ENCODE assay signal across 7 cellular contexts in the genomic region with DNA sequence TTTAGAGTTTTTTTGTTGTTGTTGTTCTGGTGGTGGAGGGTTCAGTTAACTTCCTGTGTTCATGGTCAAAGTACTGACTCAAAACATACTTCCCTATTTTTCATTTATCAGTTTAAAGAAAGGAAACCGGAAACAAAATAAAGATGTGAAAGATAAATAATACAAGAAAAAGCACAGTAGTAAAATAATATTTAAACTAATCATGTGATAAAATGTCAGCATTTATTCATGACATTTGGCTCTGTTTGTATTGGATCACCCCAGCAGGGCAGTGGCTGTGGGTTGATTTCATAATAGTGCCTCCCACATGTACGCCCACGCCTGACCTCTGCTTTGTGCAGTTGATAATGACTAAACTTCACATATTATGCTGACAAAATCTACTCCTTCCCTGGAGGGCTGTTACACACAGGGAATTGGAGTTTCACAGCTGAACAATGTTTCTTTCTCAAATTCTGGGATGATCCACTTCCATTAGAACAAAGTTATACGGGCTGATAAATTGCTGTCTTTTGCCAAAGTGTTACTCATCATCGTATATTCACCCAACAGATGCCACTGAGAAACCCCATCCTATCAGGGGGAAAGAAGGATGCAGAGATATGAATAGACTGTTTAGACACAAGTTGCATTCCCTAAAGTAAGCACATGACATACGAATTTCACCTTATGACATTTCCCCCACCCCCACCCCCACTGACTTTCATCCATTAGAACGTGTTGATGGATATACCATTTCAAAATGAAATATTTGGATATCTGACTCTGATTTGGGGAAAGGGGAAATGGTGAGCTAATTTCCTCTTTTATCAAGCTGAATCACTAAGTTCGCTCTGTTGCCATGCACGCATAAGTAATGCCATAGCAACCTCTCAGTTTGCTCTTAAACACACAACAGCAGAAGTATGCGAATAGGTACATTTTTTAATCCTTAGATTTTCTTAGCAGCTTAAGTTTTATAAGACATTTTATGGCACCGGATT. TPM values are rescaled to one million over a fixed set of nuclear protein-coding genes. Genes with fewer than 3 reads are reported as not detected.
A peak's percentile ranks its signal among the peaks of the same experiment; 100 is the strongest.
DNase-seq lines count a peak whose midpoint lies in the region; ATAC-seq and TF ChIP-seq lines count a peak whose summit lies in the region.

No MANE protein-coding gene starts in this region.

- no peak overlapping the region for H2BK120ac ChIP-seq in trophoblast cell (ENCODE audit: insufficient read depth, low read length, poor library complexity)

- no peak overlapping the region for H4K12ac ChIP-seq in trophoblast cell (ENCODE audit: low read depth, low read length)

- H3K27me3 ChIP-seq in esophagus squamous epithelium (no peaks in the 10 kb centered on the region), trophoblast cell (ENCODE audit: insufficient read depth, low read length) (no peaks in the 10 kb centered on the region)

- TF ChIP-seq CTCF in esophagus squamous epithelium (IDR thresholded peaks at IDR 0.05) = no peak

- H3K4me2 ChIP-seq in trophoblast cell (ENCODE audit: low read length) = no peak overlapping the region

- H4K91ac ChIP-seq in trophoblast cell (ENCODE audit: low read depth, low read length) = no peak overlapping the region

- H3K14ac ChIP-seq in trophoblast cell (ENCODE audit: low read length) = no peak overlapping the region

- H3K27ac ChIP-seq in esophagus squamous epithelium (peak overlapping the region in 2 of 4 donors; percentile 73 to 74), trophoblast cell (ENCODE audit: low read depth, low read length) (no peak overlapping the region)

- H3K18ac ChIP-seq in trophoblast cell (ENCODE audit: low read length) = no peak overlapping the region

- H3K9me3 ChIP-seq in esophagus squamous epithelium (no peaks in the 10 kb centered on the region), trophoblast cell (ENCODE audit: insufficient read depth, low read depth, low read length) (no peaks in the 10 kb centered on the region)

- no peak overlapping the region for H3K4ac ChIP-seq in trophoblast cell (ENCODE audit: low read depth, low read length)

- no peaks in the 10 kb centered on the region for H3K79me1 ChIP-seq in trophoblast cell (ENCODE audit: low read length)

- H2BK5ac ChIP-seq in trophoblast cell (ENCODE audit: low read depth, low read length, poor library complexity) = no peak overlapping the region

- H2AK5ac ChIP-seq in trophoblast cell (ENCODE audit: low read length) = no peak overlapping the region

- TF ChIP-seq POLR2A in esophagus squamous epithelium (IDR thresholded peaks at IDR 0.05) = no peak

- no peak overlapping the region for H2AFZ ChIP-seq in trophoblast cell (ENCODE audit: insufficient read depth, low read length, poor library complexity)

- H3K36me3 ChIP-seq in esophagus squamous epithelium (no peaks in the 10 kb centered on the region), trophoblast cell (ENCODE audit: control insufficient read depth in 1 of 2, insufficient read depth in 2 of 2, low read length in 2 of 2) (no peaks in the 10 kb centered on the region)

- no peak overlapping the region for H3K9ac ChIP-seq in trophoblast cell (ENCODE audit: low read length)

- ATAC-seq in GM18861 (IDR thresholded peaks at IDR 0.05; ENCODE audit: unreplicated experiment) (peak; percentile 78), HG02678 (IDR thresholded peaks at IDR 0.05; ENCODE audit: unreplicated experiment) (peak; percentile 77)

- DNase-seq in NOMO-1 treated with DMSO at 0.1 percent for 48 hours (lab: John Stamatoyannopoulos, UW; ENCODE audit: unreplicated experiment) = peak; percentile 85
- DNase-seq in esophagus squamous epithelium (lab: John Stamatoyannopoulos, UW) = peak; percentile 3
- DNase-seq in trophoblast cell = peak; percentile 68 to 75
- DNase-seq in dedifferentiated amniotic fluid mesenchymal stem cell (ENCODE audit: extremely low spot score) = no peak
- no peak for DNase-seq in DMS114 treated with DMSO at 0.1 percent for 48 hours (lab: John Stamatoyannopoulos, UW; ENCODE audit: unreplicated experiment)

- WGBS in esophagus squamous epithelium, 2 donors = 7 to 31% methylated on average over 7 to 11 of the region's 11 CpGs
- WGBS in trophoblast cell (ENCODE audit: extremely low coverage, insufficient coverage, insufficient read length) = no CpG with 5 or more reads among the region's 11 CpGs

- no peak overlapping the region for H3K23ac ChIP-seq in trophoblast cell (ENCODE audit: low read length)

- no peak overlapping the region for H4K8ac ChIP-seq in trophoblast cell (ENCODE audit: low read depth, low read length)

- no peak overlapping the region for H2BK12ac ChIP-seq in trophoblast cell (ENCODE audit: low read length)

- H3K4me1 ChIP-seq in esophagus squamous epithelium = peaks cover 0 to 16% (median 0%) of the 10 kb centered on the region in 3 donors
- no peaks in the 10 kb centered on the region for H3K4me1 ChIP-seq in trophoblast cell (ENCODE audit: control insufficient read depth in 1 of 2, insufficient read depth in 2 of 2, low read length in 2 of 2)

- intact Hi-C loops in esophagus squamous epithelium (cut with DNase I) = no loop called here

- H3K79me2 ChIP-seq in trophoblast cell (ENCODE audit: control insufficient read depth, insufficient read depth, low read length, poor library complexity) = no peaks in the 10 kb centered on the region

- H3K4me3 ChIP-seq in esophagus squamous epithelium (no peak overlapping the region), trophoblast cell (ENCODE audit: low read depth, low read length) (no peak overlapping the region)

RNA-seq across cellular contexts. Expression of a gene that starts 48.4 kb away (rescaled TPM):
- not detected for total RNA-seq in esophagus squamous epithelium
- polyA plus RNA-seq in trophoblast cell (2013) = not detected in 2 replicates

Comparison
In these comparisons a context has a peak if more than half of its experiments do, and no peak if none do; other contexts are left out.
1. DNase-seq: peak in NOMO-1 treated with DMSO at 0.1 percent for 48 hours (single experiment), esophagus squamous epithelium (single experiment) and trophoblast cell (2 of 2); none in dedifferentiated amniotic fluid mesenchymal stem cell (single experiment) and DMS114 treated with DMSO at 0.1 percent for 48 hours (single experiment).